ENCODE assay signal across 8 cellular contexts in genomic region chr11:73242291-73243092, GRCh38. TPM values are rescaled to one million over a fixed set of nuclear protein-coding genes. Genes with fewer than 3 reads are reported as not detected.
DNase-seq lines count a peak whose midpoint lies in the region; ATAC-seq, FAIRE-seq and TF ChIP-seq lines count a peak whose summit lies in the region.

No MANE protein-coding gene starts in this region.

- H2AFZ ChIP-seq in keratinocyte (ENCODE audit: control insufficient read depth, low read length), result peak overlapping the region; percentile 97

- intact Hi-C loops in activated B cell treated with CpG ODN at 0.5 μM for 24 hours (cut with micrococcal nuclease), result loop anchor here (1.0 to 5.0 kb wide), 7 partner anchors 47 to 558 kb away; no protein-coding TSS in a partner anchor

- DNase-seq in DMS53 (lab: John Stamatoyannopoulos, UW), result peak; percentile 94
- peak; percentile 62 for DNase-seq in HCEC 1CT
- peak; percentile 61 for DNase-seq in NCI-H2107 treated with DMSO at 0.1 percent for 48 hours (lab: John Stamatoyannopoulos, UW; ENCODE audit: unreplicated experiment)
- DNase-seq in activated B cell treated with CpG ODN at 0.5 μM for 24 hours, result peak; percentile 65
- peak; percentile 48 for DNase-seq in central memory CD4-positive, alpha-beta T cell
- DNase-seq in keratinocyte (ENCODE audit: low read depth, low spot score), result no peak
- DNase-seq in stimulated activated CD4-positive, alpha-beta T cell treated with anti-CD3 and anti-CD28 coated beads, Interleukin-15, amount 100 ng/mL, for 1 hour (ENCODE audit: low read depth in 1 of 2, low spot score in 1 of 2), result peak; percentile 23 to 69
- no peak for DNase-seq in mesenteric fat pad (ENCODE audit: low spot score)

- peak; percentile 95 for ATAC-seq in activated B cell treated with CpG ODN at 0.5 μM for 24 hours (ENCODE audit: low read depth)

- H3K36me3 Mint-ChIP-seq in activated B cell treated with CpG ODN at 0.5 μM for 24 hours (ENCODE audit: low read depth), result no peaks in the 10 kb centered on the region

- H3K9me3 ChIP-seq in keratinocyte (ENCODE audit: control insufficient read depth, low read depth, low read length), result no peaks in the 10 kb centered on the region

- POLR2A ChIA-PET in activated B cell treated with CpG ODN at 0.5 μM for 24 hours (lab: Charles Lee), result interaction anchor here (0.5 to 1.2 kb wide), 3 partner anchors 53 to 477 kb away, joined by 3 to 5 read pairs (median 4); no protein-coding TSS in a partner anchor

- peak overlapping the region; percentile 7 for H3K4me2 ChIP-seq in keratinocyte (ENCODE audit: control insufficient read depth, extremely low read depth, insufficient read depth, low read depth, low read length)

- peaks cover 19% of the 10 kb centered on the region for H3K4me1 ChIP-seq in keratinocyte (ENCODE audit: control insufficient read depth, extremely low read depth, insufficient read depth, low read length)

- CTCF ChIA-PET in activated B cell treated with CpG ODN at 0.5 μM for 24 hours (lab: Charles Lee), result interaction anchor here (0.6 to 7.2 kb wide), 11 partner anchors 16 to 771 kb away, joined by 3 to 87 read pairs (median 5); no protein-coding TSS in a partner anchor

- no peaks in the 10 kb centered on the region for H3K27me3 ChIP-seq in keratinocyte (ENCODE audit: control insufficient read depth, extremely low read depth, insufficient read depth, low read length)

- peak; percentile 46 for FAIRE-seq in keratinocyte (lab: Jason Lieb, UNC)

- peaks cover 0 to 2% of the 10 kb centered on the region in 2 experiments for H3K36me3 ChIP-seq in keratinocyte (ENCODE audit: control insufficient read depth in 2 of 2, extremely low read depth in 1 of 2, insufficient read depth in 2 of 2, low read length in 2 of 2)

- H3K4me3 ChIP-seq in keratinocyte (ENCODE audit: control insufficient read depth in 2 of 3, extremely low read depth in 1 of 3, insufficient read depth in 2 of 3, low read depth in 1 of 3, low read length in 3 of 3), result no peak overlapping the region

- TF ChIP-seq CTCF in activated B cell treated with CpG ODN at 0.5 μM for 24 hours (IDR thresholded peaks at IDR 0.05) (peak; percentile 47), keratinocyte (optimal IDR thresholded peaks at IDR 0.05 in 1 of 3, IDR thresholded peaks at IDR 0.05 in 1 of 3, conservative IDR thresholded peaks at IDR 0.05 in 1 of 3; ENCODE audit: extremely low read depth in 1 of 3, insufficient read depth in 2 of 3, low read length in 3 of 3) (peak; percentile 93 to 96 (median 94))

- no peaks in the 10 kb centered on the region for H3K9me3 Mint-ChIP-seq in activated B cell treated with CpG ODN at 0.5 μM for 24 hours

- dilution Hi-C loops in keratinocyte (cut with MboI; ENCODE audit: extremely low pct_ligation_motif_present, low sequenced_read_pairs), result no loop called here

- H4K20me1 ChIP-seq in keratinocyte (ENCODE audit: control insufficient read depth, extremely low read depth, insufficient read depth, low read length), result no peaks in the 10 kb centered on the region

- peaks cover 4% of the 10 kb centered on the region for H3K4me1 Mint-ChIP-seq in activated B cell treated with CpG ODN at 0.5 μM for 24 hours

- no peak overlapping the region for H3K27ac ChIP-seq in keratinocyte (ENCODE audit: control insufficient read depth, insufficient read depth, low read length)

- no peak overlapping the region for H3K27ac Mint-ChIP-seq in activated B cell treated with CpG ODN at 0.5 μM for 24 hours

- no peak overlapping the region for H3K4me3 Mint-ChIP-seq in activated B cell treated with CpG ODN at 0.5 μM for 24 hours

- peaks cover 5% of the 10 kb centered on the region for H3K27me3 Mint-ChIP-seq in activated B cell treated with CpG ODN at 0.5 μM for 24 hours

- no peaks in the 10 kb centered on the region for H3K79me2 ChIP-seq in keratinocyte (ENCODE audit: control insufficient read depth, insufficient read depth, low read length)

- no peaks in the 10 kb centered on the region for H3K9me1 ChIP-seq in keratinocyte (ENCODE audit: control insufficient read depth, extremely low read depth, insufficient read depth, low read length)

- H3K9ac ChIP-seq in keratinocyte (ENCODE audit: control insufficient read depth, extremely low read depth, insufficient read depth, low read length), result peak overlapping the region; percentile 48

RNA-seq across cellular contexts. Expression of gene P2RY2, which starts 24.4 kb away (rescaled TPM):
- total RNA-seq in activated B cell treated with CpG ODN at 0.5 μM for 24 hours (0.22 and 0.42 TPM in 2 replicates), mesenteric fat pad (1.4 TPM)
- 3.9 to 6.9 TPM (median 5.1 TPM) in 3 replicates for polyA plus RNA-seq in keratinocyte
- 1.7 TPM for polyA plus RNA-seq in keratinocyte (2011; ENCODE audit: low read depth)
- 2.4 and 2.8 TPM in 2 replicates for polyA plus RNA-seq in keratinocyte (2011; cell fraction: cytosol; rRNA removed)
- 3.9 and 4.0 TPM in 2 replicates for polyA plus RNA-seq in keratinocyte (2011; cell fraction: nucleus; rRNA removed)
- polyA plus RNA-seq in keratinocyte (2012; ENCODE audit: low replicate concordance), result 2.1 and 7.0 TPM in 2 replicates
- polyA minus RNA-seq in keratinocyte, result 4.4 to 18.0 TPM (median 7.1 TPM) in 3 replicates
- 2.3 TPM for polyA minus RNA-seq in keratinocyte (2011; cell fraction: cytosol; rRNA and poly(A)+ RNA removed)
- 3.8 and 3.9 TPM in 2 replicates for polyA minus RNA-seq in keratinocyte (2011; cell fraction: nucleus; rRNA and poly(A)+ RNA removed)

RNA-seq across cellular contexts. Expression of gene P2RY6, which starts 29.6 kb away (rescaled TPM):
- 0.22 TPM in 1 of 2 replicates, not detected in the other for total RNA-seq in activated B cell treated with CpG ODN at 0.5 μM for 24 hours
- polyA plus RNA-seq in keratinocyte, result 0.04 to 0.22 TPM (median 0.09 TPM) in 3 replicates
- not detected for polyA plus RNA-seq in keratinocyte (2011; ENCODE audit: low read depth)
- 0.10 and 0.13 TPM in 2 replicates for polyA plus RNA-seq in keratinocyte (2011; cell fraction: cytosol; rRNA removed)
- 0.12 and 0.28 TPM in 2 replicates for polyA plus RNA-seq in keratinocyte (2011; cell fraction: nucleus; rRNA removed)
- polyA plus RNA-seq in keratinocyte (2012; ENCODE audit: low replicate concordance), result 0.17 and 0.23 TPM in 2 replicates
- 0.48 to 2.1 TPM in 2 of 3 replicates, not detected in the other for polyA minus RNA-seq in keratinocyte
- not detected for polyA minus RNA-seq in keratinocyte (2011; cell fraction: cytosol; rRNA and poly(A)+ RNA removed)
- polyA minus RNA-seq in keratinocyte (2011; cell fraction: nucleus; rRNA and poly(A)+ RNA removed), result not detected in 2 replicates
- total RNA-seq in mesenteric fat pad, result 6.7 TPM

Comparison
In these comparisons a context has a peak if more than half of its experiments do, and no peak if none do; other contexts are left out.
1. DNase-seq: peak in DMS53 (single experiment), HCEC 1CT (single experiment), NCI-H2107 treated with DMSO at 0.1 percent for 48 hours (single experiment), activated B cell treated with CpG ODN at 0.5 μM for 24 hours (single experiment), central memory CD4-positive, alpha-beta T cell (single experiment) and stimulated activated CD4-positive, alpha-beta T cell treated with anti-CD3 and anti-CD28 coated beads, Interleukin-15, amount 100 ng/mL, for 1 hour (2 of 2); none in keratinocyte (single experiment) and mesenteric fat pad (single experiment).